ENCODE assay signal across 8 cellular contexts in genomic region chr1:9280015-9280860, GRCh38. TPM values are rescaled to one million over a fixed set of nuclear protein-coding genes. Genes with fewer than 3 reads are reported as not detected.
DNase-seq lines count a peak whose midpoint lies in the region; ATAC-seq and TF ChIP-seq lines count a peak whose summit lies in the region.

No MANE protein-coding gene starts in this region.

- H3K4me1 Mint-ChIP-seq in activated CD8-positive, alpha-beta T cell treated with anti-CD3 and anti-CD28 coated beads for 36 hours (ENCODE audit: low read depth): peaks cover 54% of the 10 kb centered on the region

- peak overlapping the region; percentile 58 for H2AFZ ChIP-seq in fibroblast of lung (ENCODE audit: low read length)

- H3K36me3 Mint-ChIP-seq in activated CD8-positive, alpha-beta T cell treated with anti-CD3 and anti-CD28 coated beads for 36 hours (ENCODE audit: low read depth): no peaks in the 10 kb centered on the region

- peak overlapping the region; percentile 51 for H3K4me3 ChIP-seq in Jurkat, Clone E6-1 (ENCODE audit: low read length)
- H3K4me3 ChIP-seq in fibroblast of lung (replicated peaks in 1 of 4; ENCODE audit: control extremely low read depth in 1 of 4, insufficient read depth in 1 of 4, low read depth in 3 of 4, low read length in 4 of 4): no peak overlapping the region

- peaks cover 37% of the 10 kb centered on the region for H3K4me1 ChIP-seq in fibroblast of lung (ENCODE audit: control insufficient read depth, extremely low read depth, insufficient read depth, low read length)

- no peak; the same call in 1 of the 2 replicates for TF ChIP-seq CTCF in AG09319 (IDR thresholded peaks at IDR 0.05; ENCODE audit: low read depth, low read length)
- TF ChIP-seq CTCF in activated CD8-positive, alpha-beta T cell treated with anti-CD3 and anti-CD28 coated beads for 36 hours (IDR thresholded peaks at IDR 0.05): no peak
- TF ChIP-seq CTCF in fibroblast of lung (conservative IDR thresholded peaks at IDR 0.05 in 1 of 2, IDR thresholded peaks at IDR 0.05 in 1 of 2; ENCODE audit: low read depth in 1 of 2, low read length in 2 of 2): peak in 1 of 2 donors; percentile 13

- H3K4me2 ChIP-seq in fibroblast of lung (ENCODE audit: extremely low read depth, insufficient read depth, low read length): peak overlapping the region; percentile 34

- CTCF ChIA-PET in activated CD8-positive, alpha-beta T cell treated with anti-CD3 and anti-CD28 coated beads for 36 hours (lab: Charles Lee): interaction anchor here (2.4 to 6.2 kb wide), 3 partner anchors 9 to 215 kb away, joined by 8 to 35 read pairs (median 15); no protein-coding TSS in a partner anchor

- H3K4me3 Mint-ChIP-seq in activated CD8-positive, alpha-beta T cell treated with anti-CD3 and anti-CD28 coated beads for 36 hours: no peak overlapping the region

- intact Hi-C loops in activated CD8-positive, alpha-beta T cell treated with anti-CD3 and anti-CD28 coated beads for 36 hours (cut with micrococcal nuclease): no loop called here

- no peak overlapping the region for H3K9ac ChIP-seq in fibroblast of lung (ENCODE audit: insufficient read depth, low read length)

- H3K79me2 ChIP-seq in fibroblast of lung (ENCODE audit: control insufficient read depth, insufficient read depth, low read length): no peaks in the 10 kb centered on the region

- no peaks in the 10 kb centered on the region for H3K27me3 ChIP-seq in fibroblast of lung (ENCODE audit: control insufficient read depth, insufficient read depth, low read length)

- peak; percentile 84 for ATAC-seq in activated CD8-positive, alpha-beta T cell treated with anti-CD3 and anti-CD28 coated beads for 36 hours
- ATAC-seq in HG03442 (IDR thresholded peaks at IDR 0.05; ENCODE audit: unreplicated experiment) (no peak), GM19452 (IDR thresholded peaks at IDR 0.05; ENCODE audit: unreplicated experiment) (no peak)

- POLR2A ChIA-PET in activated CD8-positive, alpha-beta T cell treated with anti-CD3 and anti-CD28 coated beads for 36 hours (lab: Charles Lee): interaction anchor here (1.3 to 2.5 kb wide), 2 partner anchors 11 to 12 kb away, joined by 4 to 8 read pairs; partner anchors contain the start of gene SPSB1

- no peaks in the 10 kb centered on the region for H4K20me1 ChIP-seq in fibroblast of lung (ENCODE audit: control insufficient read depth, extremely low read depth, insufficient read depth, low read length)

- H3K36me3 ChIP-seq in fibroblast of lung (ENCODE audit: control insufficient read depth, insufficient read depth, low read length): no peaks in the 10 kb centered on the region

- no peaks in the 10 kb centered on the region for H3K9me3 ChIP-seq in fibroblast of lung (ENCODE audit: control insufficient read depth, insufficient read depth, low read depth, low read length)

- H3K27ac ChIP-seq in fibroblast of lung (ENCODE audit: insufficient read depth, low read length): peak overlapping the region; percentile 91

- H3K9me3 Mint-ChIP-seq in activated CD8-positive, alpha-beta T cell treated with anti-CD3 and anti-CD28 coated beads for 36 hours: peaks cover 6% of the 10 kb centered on the region

- no peaks in the 10 kb centered on the region for H3K27me3 Mint-ChIP-seq in activated CD8-positive, alpha-beta T cell treated with anti-CD3 and anti-CD28 coated beads for 36 hours

- H3K27ac Mint-ChIP-seq in activated CD8-positive, alpha-beta T cell treated with anti-CD3 and anti-CD28 coated beads for 36 hours: peak overlapping the region; percentile 42

- peak; percentile 83 for DNase-seq in AG09319 (ENCODE audit: extremely low read depth, low read depth)
- DNase-seq in Jurkat, Clone E6-1 (ENCODE audit: low read depth, low spot score): no peak
- DNase-seq in activated CD8-positive, alpha-beta T cell treated with anti-CD3 and anti-CD28 coated beads for 36 hours: peak; percentile 85
- DNase-seq in fibroblast of lung (ENCODE audit: low read depth in 2 of 2): peak; percentile 89 to 95
- peak; percentile 47 for DNase-seq in retina
- DNase-seq in germinal center (ENCODE audit: low spot score): no peak

RNA-seq across cellular contexts. Expression of gene SPSB1, which starts 12.5 kb away (rescaled TPM):
- 6.8 TPM for polyA plus RNA-seq in Jurkat, Clone E6-1 (2012; ENCODE audit: insufficient read depth, insufficient read length)
- total RNA-seq in activated CD8-positive, alpha-beta T cell treated with anti-CD3 and anti-CD28 coated beads for 36 hours: 1 to 10 TPM; 1.1 to 1.5 TPM
- total RNA-seq in fibroblast of lung: 20.0 and 20.6 TPM in 2 replicates
- 14.3 and 22.1 TPM in 2 replicates for polyA plus RNA-seq in fibroblast of lung
- 16.8 and 23.7 TPM in 2 replicates for polyA plus RNA-seq in fibroblast of lung (2012)
- polyA minus RNA-seq in fibroblast of lung (ENCODE audit: low replicate concordance): 22.8 and 24.7 TPM in 2 replicates

RNA-seq across cellular contexts. Expression of gene H6PD, which starts 45.7 kb away (rescaled TPM):
- polyA plus RNA-seq in Jurkat, Clone E6-1 (2012; ENCODE audit: insufficient read depth, insufficient read length): 3.5 TPM
- total RNA-seq in activated CD8-positive, alpha-beta T cell treated with anti-CD3 and anti-CD28 coated beads for 36 hours: 1 to 10 TPM; 7.5 to 7.8 TPM
- 23.5 and 24.4 TPM in 2 replicates for total RNA-seq in fibroblast of lung
- polyA plus RNA-seq in fibroblast of lung: 15.2 and 17.7 TPM in 2 replicates
- polyA plus RNA-seq in fibroblast of lung (2012): 20.1 and 22.4 TPM in 2 replicates
- polyA minus RNA-seq in fibroblast of lung (ENCODE audit: low replicate concordance): 48.0 and 51.9 TPM in 2 replicates

Comparison
In these comparisons a context has a peak if more than half of its experiments do, and no peak if none do; other contexts are left out.
1. DNase-seq: peak in AG09319 (single experiment), activated CD8-positive, alpha-beta T cell treated with anti-CD3 and anti-CD28 coated beads for 36 hours (single experiment), fibroblast of lung (2 of 2) and retina (single experiment); none in Jurkat, Clone E6-1 (single experiment) and germinal center (single experiment).